In genomic region chr7:17266559-17266958, GRCh38 we compare ENCODE assay signal across 11 cellular contexts.
"Had no signal": no experiment of that assay in that cellular context is flagged by ENCODE, and none has a peak within 500 bp of the region (broad histone marks: within the 10 kb centered on the region; RNA-seq: fewer than 3 reads in every experiment).

No MANE protein-coding gene starts in this region.

- ATAC-seq: GM23338, HCT116 had no signal

- H3K9me3 ChIP-seq: HAP-1 had no signal

- H3K4me1 ChIP-seq: HAP-1 had no signal

- DNase-seq: GM23248, GOT3, H7, H9, HCEC 1CT, HFFc6 had no signal

- H3K27ac ChIP-seq: GM23248 had no signal

- H2AFZ ChIP-seq: GM23248, GM23338 had no signal

- H3K4me3 ChIP-seq: GM23248, GM23338, HAP-1 had no signal

- H3K4me2 ChIP-seq: GM23338 had no signal

- H3K36me3 ChIP-seq: HAP-1 had no signal

- FAIRE-seq: H1, H54 had no signal

- H3K9ac ChIP-seq: GM23248 had no signal
